8 cellular contexts compared by ENCODE assay signal in the genomic region with DNA sequence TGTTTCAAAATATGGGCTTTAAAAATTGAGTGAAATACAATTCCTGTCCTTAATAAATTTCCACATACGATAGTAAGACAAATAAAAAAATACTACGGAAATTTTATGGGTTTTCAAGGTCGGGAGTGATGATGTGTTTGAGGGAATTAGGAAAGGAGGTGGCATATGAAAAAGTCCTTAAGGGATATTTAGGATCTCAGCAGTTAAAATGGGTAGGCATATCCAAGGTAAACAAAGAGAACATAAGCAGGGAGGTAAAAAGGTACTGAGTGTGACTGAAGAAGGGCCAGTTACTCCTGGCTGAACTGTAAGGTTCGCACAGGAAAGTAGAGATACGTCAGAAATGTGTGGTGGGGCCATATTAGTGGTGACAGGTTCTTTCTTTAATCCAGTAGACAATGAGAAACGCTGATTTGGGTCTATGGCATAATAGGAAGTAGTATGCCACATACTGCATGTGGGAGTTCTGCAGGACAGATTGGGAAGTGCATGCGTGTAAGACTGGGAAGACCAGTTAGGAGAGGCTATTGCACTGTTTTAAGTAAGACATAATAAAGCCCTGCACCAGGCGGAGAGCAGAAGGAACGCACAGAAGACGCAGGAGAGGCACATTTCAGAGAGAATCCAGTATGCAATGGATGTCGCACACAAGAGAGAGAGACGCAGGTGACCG. TPM values are rescaled to one million over a fixed set of nuclear protein-coding genes. Genes with fewer than 3 reads are reported as not detected.
DNase-seq lines count a peak whose midpoint lies in the region; ATAC-seq and TF ChIP-seq lines count a peak whose summit lies in the region.

No MANE protein-coding gene starts in this region.

- peak; percentile 0 for ATAC-seq in GM19043 (IDR thresholded peaks at IDR 0.05; ENCODE audit: low read depth, unreplicated experiment)
- ATAC-seq in GM21367 (IDR thresholded peaks at IDR 0.05; ENCODE audit: unreplicated experiment), result no peak

- H3K4me1 ChIP-seq in BE2C (no peaks in the 10 kb centered on the region), esophagus (ENCODE audit: control insufficient read depth in 2 of 2, insufficient read depth in 2 of 2, low read length in 1 of 2) (no peaks in the 10 kb centered on the region)

- peak overlapping the region; percentile 95 to 97 for H3K27ac ChIP-seq in esophagus (ENCODE audit: low read depth in 2 of 2, low read length in 1 of 2)

- H3K36me3 ChIP-seq in BE2C (0 out of 2 replicates have a peak, but pooled peaks cover 3% of the 10 kb centered on the region), esophagus (ENCODE audit: control insufficient read depth in 2 of 2, insufficient read depth in 2 of 2, low read length in 1 of 2) (no peaks in the 10 kb centered on the region)

- H3K27me3 ChIP-seq in BE2C (no peaks in the 10 kb centered on the region), esophagus (ENCODE audit: control insufficient read depth in 1 of 2, insufficient read depth in 2 of 2, low read length in 2 of 2) (no peaks in the 10 kb centered on the region)

- 9 to 10% methylated on average over 13 of the region's 13 CpGs for WGBS in esophagus, 2 donors

- H3K4me3 ChIP-seq in BE2C (ENCODE audit: low read depth, low read length) (peak overlapping the region; percentile 81), esophagus (ENCODE audit: low read depth in 1 of 2, low read length in 2 of 2) (peak overlapping the region; percentile 65 to 66)

- TF ChIP-seq CTCF in BE2C (IDR thresholded peaks at IDR 0.05; ENCODE audit: low read depth, low read length), result peak; percentile 56

- peak; percentile 61 for DNase-seq in BE2C
- DNase-seq in LoVo (ENCODE audit: low spot score), result peak; percentile 83
- peak; percentile 87 for DNase-seq in SK-N-DZ (ENCODE audit: low spot score)
- peak; percentile 41 for DNase-seq in mucosa of gallbladder (ENCODE audit: low spot score)
- no peak for DNase-seq in activated T-cell treated with anti-CD3 and anti-CD28 coated beads, Interleukin-2, amount 50 U/mL, for 48 hours

- H3K9me3 ChIP-seq in BE2C, result no peaks in the 10 kb centered on the region
- no peaks in the 10 kb centered on the region for H3K9me3 ChIP-seq in esophagus (ENCODE audit: control insufficient read depth in 2 of 2, insufficient read depth in 1 of 2, low read depth in 1 of 2, low read length in 1 of 2)

RNA-seq across cellular contexts. Expression of gene HMGCR, which starts 0.9 kb away (rescaled TPM):
- polyA plus RNA-seq in BE2C (2012; ENCODE audit: insufficient read depth, insufficient read length, low read depth), result 54.9 TPM
- 92.3 and 102 TPM in 2 replicates for polyA plus RNA-seq in SK-N-DZ (2014; cell fraction: cytosol; rRNA removed)
- 102 and 128 TPM in 2 replicates for polyA plus RNA-seq in SK-N-DZ (2014; cell fraction: nucleus; rRNA removed)
- polyA plus RNA-seq in esophagus, result 10 to 100 TPM; 19.3 to 43.0 TPM
- total RNA-seq in mucosa of gallbladder, result 194 TPM

Comparison
In these comparisons a context has a peak if more than half of its experiments do, and no peak if none do; other contexts are left out.
1. DNase-seq: peak in BE2C (single experiment), LoVo (single experiment), SK-N-DZ (single experiment) and mucosa of gallbladder (single experiment); none in activated T-cell treated with anti-CD3 and anti-CD28 coated beads, Interleukin-2, amount 50 U/mL, for 48 hours (0 of 2).